16 cellular contexts compared by ENCODE assay signal in the genomic region with DNA sequence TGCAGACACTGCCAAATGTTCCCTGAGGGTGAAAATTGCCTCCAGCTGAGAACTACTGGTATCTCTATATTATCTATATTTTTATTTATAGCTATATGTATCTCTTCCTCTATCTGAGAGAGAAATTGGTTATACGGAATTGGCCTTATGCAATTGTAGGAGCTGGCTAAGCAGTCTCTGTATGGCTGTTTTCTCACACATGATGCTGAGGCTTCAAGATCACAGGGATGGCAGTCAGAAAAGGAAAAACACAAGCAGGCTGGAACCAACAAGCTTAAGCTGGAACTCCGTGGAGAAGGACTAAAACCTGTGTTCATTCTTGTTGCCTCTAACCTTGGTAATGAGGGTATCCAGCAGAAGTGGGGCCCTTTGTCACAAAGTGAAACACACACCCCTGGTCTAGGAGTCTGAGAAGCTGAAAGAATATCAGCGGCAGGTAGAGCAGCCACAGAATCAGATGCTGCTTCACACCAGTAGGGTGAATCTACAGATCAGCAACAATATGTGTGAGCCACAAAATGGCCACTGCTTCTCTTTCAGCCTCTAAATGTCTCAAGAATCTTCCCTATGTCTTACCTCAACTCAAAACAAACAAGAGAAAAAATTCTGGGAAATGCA.
DNase-seq lines count a peak whose midpoint lies in the region; ATAC-seq and TF ChIP-seq lines count a peak whose summit lies in the region.
"Had no signal": no experiment of that assay in that cellular context is flagged by ENCODE, and none has a peak within 500 bp of the region (broad histone marks: within the 10 kb centered on the region; RNA-seq: fewer than 3 reads in every experiment).

No MANE protein-coding gene starts in this region.

- H3K27me3 ChIP-seq in right lobe of liver = peaks cover 0 to 5% of the 10 kb centered on the region in 2 donors
- H3K27me3 ChIP-seq: ascending aorta, pancreas had no signal

- H3K4me3 Mint-ChIP-seq in activated T-cell treated with anti-CD3 and anti-CD28 coated beads, Interleukin-2, amount 50 U/mL, for 24 hours = no peak overlapping the region
- no peak overlapping the region for H3K4me3 Mint-ChIP-seq in activated T-cell treated with anti-CD3 and anti-CD28 coated beads, Interleukin-2, amount 50 U/mL, for 4 hours
- peak overlapping the region; percentile 91 for H3K4me3 Mint-ChIP-seq in activated T-helper 17 cell treated with anti-CD3 and anti-CD28 coated beads, Interleukin-2, amount 50 U/mL, for 72 hours
- no peak overlapping the region for H3K4me3 Mint-ChIP-seq in stimulated activated naive B cell treated with anti-CD40 and anti-IgM and Interleukin-4, amounts not matched to agents 10 μg/mL and 1 μg/mL and 100 μg/mL, for 72 hours
- H3K4me3 Mint-ChIP-seq: WTC11 had no signal

- H3K4me1 Mint-ChIP-seq in activated T-cell treated with anti-CD3 and anti-CD28 coated beads, Interleukin-2, amount 50 U/mL, for 24 hours (ENCODE audit: low read depth) = peaks cover 99% of the 10 kb centered on the region
- peaks cover 93% of the 10 kb centered on the region for H3K4me1 Mint-ChIP-seq in activated T-cell treated with anti-CD3 and anti-CD28 coated beads, Interleukin-2, amount 50 U/mL, for 4 hours (ENCODE audit: low read depth)
- H3K4me1 Mint-ChIP-seq in activated T-helper 17 cell treated with anti-CD3 and anti-CD28 coated beads, Interleukin-2, amount 50 U/mL, for 72 hours = peaks cover 26% of the 10 kb centered on the region
- peaks cover 21 to 49% of the 10 kb centered on the region in 2 donors for H3K4me1 Mint-ChIP-seq in stimulated activated naive B cell treated with anti-CD40 and anti-IgM and Interleukin-4, amounts not matched to agents 10 μg/mL and 1 μg/mL and 100 μg/mL, for 72 hours

- no peak overlapping the region for H3K27ac ChIP-seq in right lobe of liver
- H3K27ac ChIP-seq: ascending aorta, pancreas had no signal

- no peak for TF ChIP-seq POLR2A in right lobe of liver (IDR thresholded peaks at IDR 0.05)

- no peak overlapping the region for H3K4me3 ChIP-seq in right lobe of liver
- H3K4me3 ChIP-seq: ascending aorta, pancreas had no signal

- intact Hi-C loops in right lobe of liver (cut with DNase I) = no loop called here

- TF ChIP-seq CTCF in right lobe of liver (IDR thresholded peaks at IDR 0.05) = no peak

- no peak for DNase-seq in activated T-cell treated with anti-CD3 and anti-CD28 coated beads, Interleukin-2, amount 50 U/mL, for 24 hours
- no peak for DNase-seq in activated T-cell treated with anti-CD3 and anti-CD28 coated beads, Interleukin-2, amount 50 U/mL, for 4 hours
- no peak for DNase-seq in stimulated activated naive B cell treated with anti-CD40 and anti-IgM and Interleukin-4, amounts not matched to agents 10 μg/mL and 1 μg/mL and 100 μg/mL, for 72 hours
- DNase-seq in right lobe of liver (no peak), NCI-H526 (lab: John Stamatoyannopoulos, UW) (no peak), DMS79 treated with DMSO at 0.1 percent for 48 hours (lab: John Stamatoyannopoulos, UW) (no peak)
- DNase-seq: DMS79; effector CD8-positive, alpha-beta T cell; Karpas-422; pancreas; SHP77 treated with DMSO at 0.1 percent for 48 hours had no signal

- H3K36me3 Mint-ChIP-seq in activated T-cell treated with anti-CD3 and anti-CD28 coated beads, Interleukin-2, amount 50 U/mL, for 24 hours (ENCODE audit: low read depth) = peaks cover 4% of the 10 kb centered on the region
- no peaks in the 10 kb centered on the region for H3K36me3 Mint-ChIP-seq in activated T-cell treated with anti-CD3 and anti-CD28 coated beads, Interleukin-2, amount 50 U/mL, for 4 hours (ENCODE audit: insufficient read depth)
- no peaks in the 10 kb centered on the region for H3K36me3 Mint-ChIP-seq in activated T-helper 17 cell treated with anti-CD3 and anti-CD28 coated beads, Interleukin-2, amount 50 U/mL, for 72 hours (ENCODE audit: low read depth)
- H3K36me3 Mint-ChIP-seq in stimulated activated naive B cell treated with anti-CD40 and anti-IgM and Interleukin-4, amounts not matched to agents 10 μg/mL and 1 μg/mL and 100 μg/mL, for 72 hours = peaks cover 9 to 21% of the 10 kb centered on the region in 2 donors

- peak overlapping the region; percentile 88 for H3K27ac Mint-ChIP-seq in activated T-cell treated with anti-CD3 and anti-CD28 coated beads, Interleukin-2, amount 50 U/mL, for 24 hours
- peak overlapping the region; percentile 96 for H3K27ac Mint-ChIP-seq in activated T-helper 17 cell treated with anti-CD3 and anti-CD28 coated beads, Interleukin-2, amount 50 U/mL, for 72 hours
- H3K27ac Mint-ChIP-seq in stimulated activated naive B cell treated with anti-CD40 and anti-IgM and Interleukin-4, amounts not matched to agents 10 μg/mL and 1 μg/mL and 100 μg/mL, for 72 hours = no peak overlapping the region
- H3K27ac Mint-ChIP-seq: WTC11 had no signal

- no peaks in the 10 kb centered on the region for H3K9me3 ChIP-seq in right lobe of liver
- H3K9me3 ChIP-seq: pancreas had no signal

- H3K27me3 Mint-ChIP-seq in activated T-cell treated with anti-CD3 and anti-CD28 coated beads, Interleukin-2, amount 50 U/mL, for 24 hours = no peaks in the 10 kb centered on the region
- H3K27me3 Mint-ChIP-seq in activated T-cell treated with anti-CD3 and anti-CD28 coated beads, Interleukin-2, amount 50 U/mL, for 4 hours (ENCODE audit: low read depth) = no peaks in the 10 kb centered on the region
- H3K27me3 Mint-ChIP-seq in activated T-helper 17 cell treated with anti-CD3 and anti-CD28 coated beads, Interleukin-2, amount 50 U/mL, for 72 hours = no peaks in the 10 kb centered on the region
- H3K27me3 Mint-ChIP-seq in stimulated activated naive B cell treated with anti-CD40 and anti-IgM and Interleukin-4, amounts not matched to agents 10 μg/mL and 1 μg/mL and 100 μg/mL, for 72 hours = no peaks in the 10 kb centered on the region

- no peak for ATAC-seq in activated T-cell treated with anti-CD3 and anti-CD28 coated beads, Interleukin-2, amount 50 U/mL, for 4 hours
- peak; percentile 45 for ATAC-seq in HG03521 (IDR thresholded peaks at IDR 0.05; ENCODE audit: unreplicated experiment)
- peak; percentile 54 for ATAC-seq in activated T-helper 17 cell treated with anti-CD3 and anti-CD28 coated beads, Interleukin-2, amount 50 U/mL, for 72 hours (replicated peaks)
- peak; percentile 14 to 16 for ATAC-seq in stimulated activated naive B cell treated with anti-CD40 and anti-IgM and Interleukin-4, amounts not matched to agents 10 μg/mL and 1 μg/mL and 100 μg/mL, for 72 hours (replicated peaks)
- ATAC-seq in right lobe of liver = no peak
- ATAC-seq: left lobe of liver, pancreas, WTC11 had no signal

- no peaks in the 10 kb centered on the region for H3K9me3 Mint-ChIP-seq in activated T-cell treated with anti-CD3 and anti-CD28 coated beads, Interleukin-2, amount 50 U/mL, for 24 hours
- H3K9me3 Mint-ChIP-seq in activated T-cell treated with anti-CD3 and anti-CD28 coated beads, Interleukin-2, amount 50 U/mL, for 4 hours = no peaks in the 10 kb centered on the region
- H3K9me3 Mint-ChIP-seq in activated T-helper 17 cell treated with anti-CD3 and anti-CD28 coated beads, Interleukin-2, amount 50 U/mL, for 72 hours = no peaks in the 10 kb centered on the region
- H3K9me3 Mint-ChIP-seq in stimulated activated naive B cell treated with anti-CD40 and anti-IgM and Interleukin-4, amounts not matched to agents 10 μg/mL and 1 μg/mL and 100 μg/mL, for 72 hours = peaks cover 4 to 8% of the 10 kb centered on the region in 2 donors

- H3K36me3 ChIP-seq in right lobe of liver = no peaks in the 10 kb centered on the region
- H3K36me3 ChIP-seq: ascending aorta, pancreas had no signal

- H3K4me1 ChIP-seq in right lobe of liver = no peaks in the 10 kb centered on the region
- H3K4me1 ChIP-seq: ascending aorta, pancreas had no signal

- 38% methylated on average over 3 of the region's 3 CpGs for WGBS in right lobe of liver (ENCODE audit: insufficient coverage, low coverage, low lambda C conversion rate, missing lambda C conversion rate)

Comparison
In these comparisons a context has a peak if more than half of its experiments do, and no peak if none do; other contexts are left out.
1. ATAC-seq: peak in HG03521 (single experiment), activated T-helper 17 cell treated with anti-CD3 and anti-CD28 coated beads, Interleukin-2, amount 50 U/mL, for 72 hours (single experiment) and stimulated activated naive B cell treated with anti-CD40 and anti-IgM and Interleukin-4, amounts not matched to agents 10 μg/mL and 1 μg/mL and 100 μg/mL, for 72 hours (2 of 2); none in activated T-cell treated with anti-CD3 and anti-CD28 coated beads, Interleukin-2, amount 50 U/mL, for 4 hours (0 of 2) and right lobe of liver (0 of 4).